7 cellular contexts compared by ENCODE assay signal in the genomic region with DNA sequence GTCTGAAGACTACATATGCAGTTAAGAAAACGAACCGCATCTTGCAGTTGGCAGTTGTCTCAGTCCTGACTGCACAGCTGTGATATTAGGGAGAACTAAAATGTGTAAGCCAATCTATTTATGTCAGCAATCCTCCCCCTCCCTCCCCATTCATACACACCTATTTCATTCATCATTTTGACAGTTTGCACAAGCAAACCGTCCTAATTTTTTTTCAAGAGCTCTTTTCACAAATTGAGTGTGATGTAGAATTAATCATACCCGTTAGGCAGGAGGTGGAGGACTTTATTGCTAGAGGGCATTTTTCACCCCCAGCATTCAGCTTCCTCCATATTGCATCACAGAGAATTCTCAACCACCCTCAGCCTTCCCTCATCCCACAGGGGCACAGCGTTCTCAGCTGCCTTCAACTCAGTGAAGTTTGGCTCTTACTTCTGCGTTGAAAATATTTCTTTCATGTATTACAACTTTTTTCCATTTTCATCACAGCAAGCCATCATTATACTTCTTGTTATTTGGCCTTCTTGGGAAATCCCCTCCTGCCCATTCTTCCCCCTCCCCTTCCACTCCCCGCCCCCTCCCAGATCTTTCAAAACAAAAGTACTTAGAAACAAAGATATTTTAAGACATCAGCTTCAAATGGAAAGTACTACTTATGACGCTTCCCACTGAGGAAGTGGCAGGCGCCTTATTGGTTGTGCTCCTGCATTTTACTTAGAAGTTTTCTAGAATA. TPM values are rescaled to one million over a fixed set of nuclear protein-coding genes. Genes with fewer than 3 reads are reported as not detected.
DNase-seq lines count a peak whose midpoint lies in the region; ATAC-seq lines count a peak whose summit lies in the region.

No MANE protein-coding gene starts in this region.

- ATAC-seq in GM19035 (IDR thresholded peaks at IDR 0.05; ENCODE audit: unreplicated experiment), result peak; percentile 67
- ATAC-seq in HG03103 (IDR thresholded peaks at IDR 0.05; ENCODE audit: low read depth, unreplicated experiment), result peak; percentile 57
- no peak for ATAC-seq in GM18520 (IDR thresholded peaks at IDR 0.05; ENCODE audit: unreplicated experiment)

- peak; percentile 84 for DNase-seq in RPMI7951 (ENCODE audit: low read depth)
- DNase-seq in activated naive CD4-positive, alpha-beta T cell treated with anti-CD3 and anti-CD28 coated beads, Interleukin-2, amount 50 U/mL, for 16 hours, result peak; percentile 74
- peak; percentile 51 for DNase-seq in stimulated activated CD8-positive, alpha-beta memory T cell treated with anti-CD3 and anti-CD28 coated beads, Interleukin-2, amount 100 ng/mL, for 48 hours (ENCODE audit: low read depth in 2 of 2)

- H3K27me3 ChIP-seq in layer of hippocampus (ENCODE audit: control insufficient read depth, insufficient read depth, low read length), result no peaks in the 10 kb centered on the region

- peak overlapping the region; percentile 38 for H3K27ac ChIP-seq in layer of hippocampus (ENCODE audit: low read depth, low read length)

RNA-seq across cellular contexts. Expression of gene NOX3, which starts 37.5 kb away (rescaled TPM):
- not detected in 2 replicates for total RNA-seq in RPMI7951 (2014; rRNA removed; shearing (Covaris generic))
